8 cellular contexts compared by ENCODE assay signal in genomic region chr17:49515196-49515770, GRCh38. TPM values are rescaled to one million over a fixed set of nuclear protein-coding genes. Genes with fewer than 3 reads are reported as not detected.
DNase-seq lines count a peak whose midpoint lies in the region; ATAC-seq and TF ChIP-seq lines count a peak whose summit lies in the region.

No MANE protein-coding gene starts in this region.

- peaks cover 25% of the 10 kb centered on the region for H3F3A ChIP-seq in neural progenitor cell (ENCODE audit: low read depth)

- H3K4me1 ChIP-seq in neural progenitor cell = peaks cover 17% of the 10 kb centered on the region
- H3K4me1 ChIP-seq in CD8-positive, alpha-beta memory T cell (ENCODE audit: insufficient read depth, low read length) = no peaks in the 10 kb centered on the region

- CTCF ChIA-PET in BJ (lab: Yijun Ruan, JAX) = interaction anchor here (0.8 to 2.9 kb wide), 8 partner anchors 13 to 176 kb away, joined by 3 to 18 read pairs (median 4); partner anchors contain the start of gene NGFR
- CTCF ChIA-PET in CD8-positive, alpha-beta memory T cell (lab: Charles Lee) = no interaction called here

- no peaks in the 10 kb centered on the region for H3K79me2 ChIP-seq in neural progenitor cell (ENCODE audit: low read depth)

- no peaks in the 10 kb centered on the region for H3K9me3 ChIP-seq in neural progenitor cell (ENCODE audit: low read depth)
- H3K9me3 ChIP-seq in CD8-positive, alpha-beta memory T cell (ENCODE audit: low read length) = no peaks in the 10 kb centered on the region

- H3K27me3 Mint-ChIP-seq in neural progenitor cell (ENCODE audit: insufficient read depth, low read depth) = peaks cover 10% of the 10 kb centered on the region
- peaks cover 6 to 10% of the 10 kb centered on the region in 2 donors for H3K27me3 Mint-ChIP-seq in CD8-positive, alpha-beta memory T cell

- no peaks in the 10 kb centered on the region for H4K20me1 ChIP-seq in neural progenitor cell (ENCODE audit: low read depth)

- peak overlapping the region; percentile 15 for H3K4me2 ChIP-seq in neural progenitor cell

- H3K4me1 Mint-ChIP-seq in neural progenitor cell = peaks cover 35% of the 10 kb centered on the region
- H3K4me1 Mint-ChIP-seq in CD8-positive, alpha-beta memory T cell = no peaks in the 10 kb centered on the region

- ATAC-seq in GM19397 (IDR thresholded peaks at IDR 0.05; ENCODE audit: unreplicated experiment) = peak; percentile 63
- peak; percentile 89 for ATAC-seq in HG03520 (IDR thresholded peaks at IDR 0.05; ENCODE audit: unreplicated experiment)
- ATAC-seq in SK-N-SH treated with all-trans-retinoic acid at 6 μM for 48 hours = peak; percentile 98

- DNase-seq in BJ (ENCODE audit: low read depth) = peak; percentile 86
- peak; percentile 99 for DNase-seq in fibroblast of the aortic adventitia (ENCODE audit: low read depth)
- DNase-seq in neural progenitor cell (ENCODE audit: low spot score) = peak; percentile 83
- no peak for DNase-seq in CD8-positive, alpha-beta memory T cell
- no peak for DNase-seq in NCI-H2029 treated with DMSO at 0.1 percent for 48 hours (lab: John Stamatoyannopoulos, UW)

- no peak overlapping the region for H3K9ac ChIP-seq in neural progenitor cell

- POLR2A ChIA-PET in BJ (lab: Charles Lee) = no interaction called here
- POLR2A ChIA-PET in CD8-positive, alpha-beta memory T cell (lab: Charles Lee) = no interaction called here

- TF ChIP-seq CTCF in BJ (IDR thresholded peaks at IDR 0.05; ENCODE audit: insufficient read depth, low read depth, low read length) = peak; percentile 40; the same call in 1 of the 2 replicates
- peak; percentile 65 for TF ChIP-seq CTCF in fibroblast of the aortic adventitia (IDR thresholded peaks at IDR 0.05; ENCODE audit: insufficient read depth, low read length)
- TF ChIP-seq CTCF in neural progenitor cell (IDR thresholded peaks at IDR 0.05) = peak; percentile 16

- H2AFZ ChIP-seq in neural progenitor cell (replicated peaks) = peak overlapping the region; percentile 32

- H3K27me3 ChIP-seq in BJ (ENCODE audit: control insufficient read depth, insufficient read depth, low read length) (peaks cover 14% of the 10 kb centered on the region), neural progenitor cell (no peaks in the 10 kb centered on the region)
- H3K27me3 ChIP-seq in CD8-positive, alpha-beta memory T cell (ENCODE audit: insufficient read depth, low read length, poor library complexity, severe bottlenecking) = no peaks in the 10 kb centered on the region

- H3K4me3 ChIP-seq in BJ (ENCODE audit: low read depth, low read length) = no peak overlapping the region
- no peak overlapping the region for H3K4me3 ChIP-seq in fibroblast of the aortic adventitia (ENCODE audit: low read depth, low read length)
- H3K4me3 ChIP-seq in neural progenitor cell = no peak overlapping the region
- no peak overlapping the region for H3K4me3 ChIP-seq in CD8-positive, alpha-beta memory T cell (ENCODE audit: low read length)

- H3K36me3 Mint-ChIP-seq in neural progenitor cell = no peaks in the 10 kb centered on the region
- H3K36me3 Mint-ChIP-seq in CD8-positive, alpha-beta memory T cell = no peaks in the 10 kb centered on the region

- peak overlapping the region; percentile 87 for H3K27ac Mint-ChIP-seq in neural progenitor cell
- peak overlapping the region in 1 of 8 donors; percentile 4 for H3K27ac Mint-ChIP-seq in CD8-positive, alpha-beta memory T cell

- H3K9me3 Mint-ChIP-seq in neural progenitor cell = no peaks in the 10 kb centered on the region
- H3K9me3 Mint-ChIP-seq in CD8-positive, alpha-beta memory T cell = no peaks in the 10 kb centered on the region

- H3K27ac ChIP-seq in neural progenitor cell = peak overlapping the region; percentile 12
- no peak overlapping the region for H3K27ac ChIP-seq in CD8-positive, alpha-beta memory T cell (ENCODE audit: low read depth, low read length)

- H3K4me3 Mint-ChIP-seq in neural progenitor cell = peak overlapping the region; percentile 67
- H3K4me3 Mint-ChIP-seq in CD8-positive, alpha-beta memory T cell = no peak overlapping the region

- no peaks in the 10 kb centered on the region for H3K36me3 ChIP-seq in BJ (ENCODE audit: control insufficient read depth, insufficient read depth, low read length)
- H3K36me3 ChIP-seq in neural progenitor cell = no peaks in the 10 kb centered on the region
- no peaks in the 10 kb centered on the region for H3K36me3 ChIP-seq in CD8-positive, alpha-beta memory T cell (ENCODE audit: insufficient read depth, low read length)

TF ChIP-seq in SK-N-SH treated with all-trans-retinoic acid at 6 μM for 48 hours, 23 proteins besides CTCF, POLR2A, EP300 and RAD21 (continues in another document):
- TF ChIP-seq CSDC2 (CRISPR knock-in tag; IDR thresholded peaks at IDR 0.05) (peak; percentile 87), ZC3H10 (CRISPR knock-in tag; IDR thresholded peaks at IDR 0.05) (no peak), OSR1 (CRISPR knock-in tag; IDR thresholded peaks at IDR 0.05) (no peak), ZFP3 (CRISPR knock-in tag; IDR thresholded peaks at IDR 0.05) (peak; percentile 62; the same call in 1 of the 2 replicates), PATZ1 (CRISPR knock-in tag; IDR thresholded peaks at IDR 0.05; ENCODE audit: borderline replicate concordance) (peak; percentile 52; the same call in 1 of the 2 replicates), ESRRG (CRISPR knock-in tag; IDR thresholded peaks at IDR 0.05) (0 out of 2 replicates have a peak, but pooled peaks have one; percentile 31), CSRNP3 (CRISPR knock-in tag; IDR thresholded peaks at IDR 0.05) (peak; percentile 60; the same call in 1 of the 2 replicates), ZNF8 (CRISPR knock-in tag; IDR thresholded peaks at IDR 0.05) (no peak; the same call in 1 of the 2 replicates), TOX (CRISPR knock-in tag; IDR thresholded peaks at IDR 0.05; ENCODE audit: borderline replicate concordance) (no peak), GLIS3 (CRISPR knock-in tag; IDR thresholded peaks at IDR 0.05) (no peak), PPARA (CRISPR knock-in tag; IDR thresholded peaks at IDR 0.05; ENCODE audit: borderline replicate concordance) (peak; percentile 81; the same call in 1 of the 2 replicates), ZFP30 (CRISPR knock-in tag; IDR thresholded peaks at IDR 0.05) (peak; percentile 61), ZNF565 (CRISPR knock-in tag; conservative IDR thresholded peaks at IDR 0.05; ENCODE audit: low read depth) (peak; percentile 85), BACH2 (CRISPR knock-in tag; IDR thresholded peaks at IDR 0.05; ENCODE audit: borderline replicate concordance) (peak; percentile 87), ISL1 (CRISPR knock-in tag; IDR thresholded peaks at IDR 0.05) (peak; percentile 38), ARNTL (CRISPR knock-in tag; IDR thresholded peaks at IDR 0.05; ENCODE audit: borderline replicate concordance, low read depth) (no peak), ZNF70 (CRISPR knock-in tag; IDR thresholded peaks at IDR 0.05) (peak; percentile 67), SNAI2 (CRISPR knock-in tag; IDR thresholded peaks at IDR 0.05) (peak; percentile 94), POU6F1 (CRISPR knock-in tag; IDR thresholded peaks at IDR 0.05; ENCODE audit: borderline replicate concordance, low read depth) (no peak), TCF4 (CRISPR knock-in tag; IDR thresholded peaks at IDR 0.05; ENCODE audit: borderline replicate concordance) (peak; percentile 98)

RNA-seq across cellular contexts. Expression of gene NGFR, which starts 20.2 kb away (rescaled TPM):
- polyA plus RNA-seq in BJ (2011; rRNA removed) = 0.07 and 0.10 TPM in 2 replicates
- not detected in 2 replicates for polyA minus RNA-seq in BJ (2011; rRNA and poly(A)+ RNA removed)
- total RNA-seq in fibroblast of the aortic adventitia (ENCODE audit: low replicate concordance) = 3.3 TPM in 1 of 2 replicates, not detected in the other
- 6.6 and 18.4 TPM in 2 replicates for total RNA-seq in neural progenitor cell (ENCODE audit: low replicate concordance)
- under 1 TPM; 0.07 to 0.15 TPM for total RNA-seq in CD8-positive, alpha-beta memory T cell
- 0.37 TPM for polyA plus RNA-seq in CD8-positive, alpha-beta memory T cell

Comparison
In these comparisons a context has a peak if more than half of its experiments do, and no peak if none do; other contexts are left out.
1. DNase-seq: peak in BJ (single experiment), fibroblast of the aortic adventitia (single experiment) and neural progenitor cell (single experiment); none in CD8-positive, alpha-beta memory T cell (0 of 5) and NCI-H2029 treated with DMSO at 0.1 percent for 48 hours (single experiment).
2. Peak in every context shown above with its lines, with median percentiles within 50 percentile points of each other: CTCF ChIP-seq and ATAC-seq.